16 cellular contexts compared by ENCODE assay signal in the genomic region with DNA sequence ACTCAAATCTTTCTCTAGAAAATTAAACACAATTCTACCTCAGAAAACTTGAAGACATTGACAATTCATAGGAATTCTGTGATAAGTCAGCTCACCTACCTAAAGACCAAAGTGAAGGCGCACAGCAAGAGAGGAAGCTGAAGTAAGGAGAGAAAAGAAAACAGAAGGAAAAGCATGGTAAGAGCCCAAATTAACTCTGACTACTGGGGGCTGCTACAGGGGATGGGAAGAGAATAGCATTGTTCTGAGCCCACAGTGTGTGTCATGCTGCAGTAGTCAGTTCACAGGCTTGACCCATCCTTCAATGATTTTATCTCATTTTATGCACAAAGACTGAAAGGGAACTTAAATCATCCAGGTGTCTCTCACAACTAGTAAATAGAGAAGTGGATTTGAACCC.
"Had no signal": no experiment of that assay in that cellular context is flagged by ENCODE, and none has a peak within 500 bp of the region (broad histone marks: within the 10 kb centered on the region; RNA-seq: fewer than 3 reads in every experiment).

No MANE protein-coding gene starts in this region.

- H3K4me3 Mint-ChIP-seq: activated CD4-positive, alpha-beta T cell treated with anti-CD3 and anti-CD28 coated beads, Interleukin-2, amount 10 ng/mL, durations not matched to agents 7 days and 5 days; activated naive CD8-positive, alpha-beta T cell treated with anti-CD3 and anti-CD28 coated beads, Interleukin-2, amount 50 U/mL, for 24 hours; activated T-cell treated with anti-CD3 and anti-CD28 coated beads, Interleukin-2, amount 50 U/mL, for 72 hours; mesothelial cell of epicardium; stimulated activated naive CD8-positive, alpha-beta T cell treated with anti-CD3 and anti-CD28 coated beads, Interleukin-15, amount 100 ng/mL, for 72 hours; T-helper 17 cell had no signal

- ATAC-seq: activated naive CD8-positive, alpha-beta T cell treated with anti-CD3 and anti-CD28 coated beads, Interleukin-2, amount 50 U/mL, for 24 hours; activated T-cell treated with anti-CD3 and anti-CD28 coated beads, Interleukin-2, amount 50 U/mL, for 72 hours; left lobe of liver; sciatic nerve; stimulated activated naive CD8-positive, alpha-beta T cell treated with anti-CD3 and anti-CD28 coated beads, Interleukin-15, amount 100 ng/mL, for 72 hours; T-helper 17 cell; upper lobe of right lung had no signal

- H3K36me3 Mint-ChIP-seq: mesothelial cell of epicardium had no signal

- H3K4me3 ChIP-seq: ascending aorta, breast epithelium, upper lobe of right lung had no signal

- H3K27me3 ChIP-seq: ascending aorta, breast epithelium, upper lobe of right lung had no signal

- DNase-seq: activated CD4-positive, alpha-beta T cell treated with anti-CD3 and anti-CD28 coated beads, Interleukin-2, amount 10 ng/mL, durations not matched to agents 7 days and 5 days; activated CD8-positive, alpha-beta memory T cell treated with anti-CD3 and anti-CD28 coated beads, Interleukin-2, amount 50 U/mL, for 48 hours; activated gamma-delta T cell treated with Interleukin-2 at 50 U/mL for 16 hours; activated naive CD8-positive, alpha-beta T cell treated with anti-CD3 and anti-CD28 coated beads, Interleukin-2, amount 50 U/mL, for 24 hours; activated T-cell treated with anti-CD3 and anti-CD28 coated beads, Interleukin-2, amount 50 U/mL, for 72 hours; cerebellar nuclear complex; effector CD8-positive, alpha-beta T cell; foreskin melanocyte; stimulated activated naive CD8-positive, alpha-beta T cell treated with anti-CD3 and anti-CD28 coated beads, Interleukin-15, amount 100 ng/mL, for 72 hours; T-helper 17 cell; upper lobe of right lung had no signal

- H3K4me1 ChIP-seq: ascending aorta, breast epithelium, upper lobe of right lung had no signal

- H3K27ac Mint-ChIP-seq: activated CD4-positive, alpha-beta T cell treated with anti-CD3 and anti-CD28 coated beads, Interleukin-2, amount 10 ng/mL, durations not matched to agents 7 days and 5 days; activated naive CD8-positive, alpha-beta T cell treated with anti-CD3 and anti-CD28 coated beads, Interleukin-2, amount 50 U/mL, for 24 hours; activated T-cell treated with anti-CD3 and anti-CD28 coated beads, Interleukin-2, amount 50 U/mL, for 72 hours; mesothelial cell of epicardium; T-helper 17 cell had no signal

- H3K9me3 Mint-ChIP-seq: activated T-cell treated with anti-CD3 and anti-CD28 coated beads, Interleukin-2, amount 50 U/mL, for 72 hours had no signal

- H3K27me3 Mint-ChIP-seq: activated CD4-positive, alpha-beta T cell treated with anti-CD3 and anti-CD28 coated beads, Interleukin-2, amount 10 ng/mL, durations not matched to agents 7 days and 5 days; activated naive CD8-positive, alpha-beta T cell treated with anti-CD3 and anti-CD28 coated beads, Interleukin-2, amount 50 U/mL, for 24 hours; stimulated activated naive CD8-positive, alpha-beta T cell treated with anti-CD3 and anti-CD28 coated beads, Interleukin-15, amount 100 ng/mL, for 72 hours; T-helper 17 cell had no signal

- H3K36me3 ChIP-seq: ascending aorta, breast epithelium, upper lobe of right lung had no signal

- H3K27ac ChIP-seq: ascending aorta, breast epithelium, upper lobe of right lung had no signal

- H3K9me3 ChIP-seq: ascending aorta, breast epithelium, upper lobe of right lung had no signal
